ENCODE assay signal across 5 cellular contexts in the genomic region with DNA sequence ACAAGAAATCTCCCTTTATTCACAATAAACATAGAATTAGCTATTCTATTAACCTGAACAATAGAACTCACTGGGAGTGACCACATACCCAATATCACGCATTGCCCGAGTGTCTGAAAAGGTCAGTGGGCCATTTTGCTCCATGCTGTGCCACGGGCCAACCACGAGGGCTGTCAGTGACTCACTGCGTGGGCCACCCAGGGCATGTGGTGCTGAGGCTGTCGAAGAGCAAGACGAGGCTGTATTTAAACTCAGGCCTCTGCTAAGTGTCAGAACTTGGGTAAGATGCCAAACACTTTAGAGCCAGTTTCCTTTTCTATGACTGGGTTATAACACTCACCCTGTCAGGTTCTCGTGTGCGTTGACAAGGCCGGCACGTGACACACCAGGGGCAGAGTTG. TPM values are rescaled to one million over a fixed set of nuclear protein-coding genes. Genes with fewer than 3 reads are reported as not detected.
"Had no signal": no experiment of that assay in that cellular context is flagged by ENCODE, and none has a peak within 500 bp of the region (broad histone marks: within the 10 kb centered on the region; RNA-seq: fewer than 3 reads in every experiment).

No MANE protein-coding gene starts in this region.

RNA-seq across cellular contexts. Expression of a gene that starts 54.8 kb away (rescaled TPM):
- total RNA-seq: activated B cell treated with CpG ODN at 0.5 μM for 24 hours; activated CD8-positive, alpha-beta T cell treated with anti-CD3 and anti-CD28 coated beads for 36 hours; dermis blood vessel endothelial cell; foreskin keratinocyte; gastrocnemius medialis had no signal
- polyA plus RNA-seq: foreskin keratinocyte had no signal
